ENCODE assay signal across 1 cellular context in genomic region chr5:61044545-61044944, GRCh38.
TF ChIP-seq lines count a peak whose summit lies in the region.

No MANE protein-coding gene starts in this region.

TF ChIP-seq in HEK293, 187 proteins besides CTCF, POLR2A, EP300 and RAD21:
- TF ChIP-seq, protein P1, sequence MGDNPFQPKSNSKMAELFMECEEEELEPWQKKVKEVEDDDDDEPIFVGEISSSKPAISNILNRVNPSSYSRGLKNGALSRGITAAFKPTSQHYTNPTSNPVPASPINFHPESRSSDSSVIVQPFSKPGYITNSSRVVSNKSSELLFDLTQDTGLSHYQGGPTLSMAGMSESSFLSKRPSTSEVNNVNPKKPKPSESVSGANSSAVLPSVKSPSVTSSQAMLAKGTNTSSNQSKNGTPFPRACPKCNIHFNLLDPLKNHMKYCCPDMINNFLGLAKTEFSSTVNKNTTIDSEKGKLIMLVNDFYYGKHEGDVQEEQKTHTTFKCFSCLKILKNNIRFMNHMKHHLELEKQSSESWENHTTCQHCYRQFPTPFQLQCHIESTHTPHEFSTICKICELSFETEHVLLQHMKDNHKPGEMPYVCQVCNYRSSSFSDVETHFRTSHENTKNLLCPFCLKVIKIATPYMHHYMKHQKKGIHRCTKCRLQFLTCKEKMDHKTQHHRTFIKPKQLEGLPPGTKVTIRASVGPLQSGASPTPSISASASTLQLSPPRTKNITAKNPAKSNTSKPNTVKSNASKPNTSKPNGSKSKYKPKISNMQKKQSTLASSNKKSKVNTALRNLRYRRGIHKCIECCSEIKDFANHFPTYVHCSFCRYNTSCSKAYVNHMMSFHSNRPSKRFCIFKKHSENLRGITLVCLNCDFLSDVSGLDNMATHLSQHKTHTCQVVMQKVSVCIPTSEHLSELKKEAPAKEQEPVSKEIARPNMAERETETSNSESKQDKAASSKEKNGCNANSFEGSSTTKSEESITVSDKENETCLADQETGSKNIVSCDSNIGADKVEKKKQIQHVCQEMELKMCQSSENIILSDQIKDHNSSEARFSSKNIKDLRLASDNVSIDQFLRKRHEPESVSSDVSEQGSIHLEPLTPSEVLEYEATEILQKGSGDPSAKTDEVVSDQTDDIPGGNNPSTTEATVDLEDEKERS (tag by site-specific recombination; IDR thresholded peaks at IDR 0.05) = 0 out of 2 replicates have a peak, but pooled peaks have one; percentile 54
- no peak for TF ChIP-seq OVOL3 (tag by site-specific recombination; IDR thresholded peaks at IDR 0.05)
